In the genomic region with DNA sequence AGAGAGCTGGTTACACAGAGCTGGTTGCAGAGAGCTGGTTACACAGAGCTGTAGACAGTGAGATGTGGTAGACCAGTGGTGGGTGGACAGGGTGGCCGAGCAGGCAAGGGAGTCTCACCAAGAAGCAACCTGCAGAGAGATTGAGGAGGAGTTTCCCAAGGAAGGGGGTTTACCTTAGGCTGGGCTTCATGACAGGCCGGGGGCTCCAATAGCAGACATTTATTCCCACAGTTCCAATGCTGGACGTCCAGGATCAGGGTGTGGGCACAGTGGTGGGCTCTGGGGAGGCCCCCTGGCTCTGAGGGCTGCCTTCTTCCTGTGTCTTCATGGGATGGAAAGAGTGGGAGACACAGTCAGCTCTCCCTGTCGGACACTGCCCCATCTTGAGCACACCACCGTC, we compare ENCODE assay signal across 17 cellular contexts.
DNase-seq lines count a peak whose midpoint lies in the region; ATAC-seq, FAIRE-seq and TF ChIP-seq lines count a peak whose summit lies in the region.
"Had no signal": no experiment of that assay in that cellular context is flagged by ENCODE, and none has a peak within 500 bp of the region (broad histone marks: within the 10 kb centered on the region; RNA-seq: fewer than 3 reads in every experiment).

No MANE protein-coding gene starts in this region.

- no peaks in the 10 kb centered on the region for H3K27me3 ChIP-seq in H1 (replicated peaks in 1 of 4; ENCODE audit: control insufficient read depth in 3 of 4, extremely low read depth in 1 of 4, insufficient read depth in 3 of 4, low read length in 3 of 4)

- no peaks in the 10 kb centered on the region for H3K36me3 ChIP-seq in H1 (ENCODE audit: control insufficient read depth in 2 of 4, insufficient read depth in 4 of 4, low read length in 3 of 4)

- no peak overlapping the region for H3K56ac ChIP-seq in H1 (replicated peaks; ENCODE audit: insufficient read length, low read depth, low read length)

- CTCF ChIA-PET in H1 (lab: Charles Lee; ENCODE audit: partially characterized antibody), result no interaction called here
- CTCF ChIA-PET in activated CD4-positive, alpha-beta memory T cell treated with anti-CD3 and anti-CD28 coated beads for 36 hours (lab: Charles Lee), result no interaction called here

- no peak overlapping the region for H2BK5ac ChIP-seq in H1 (ENCODE audit: low read depth, low read length)

- H3K9me3 Mint-ChIP-seq in central memory CD8-positive, alpha-beta T cell, result no peaks in the 10 kb centered on the region
- H3K9me3 Mint-ChIP-seq in activated CD4-positive, alpha-beta memory T cell treated with anti-CD3 and anti-CD28 coated beads for 36 hours, result no peaks in the 10 kb centered on the region

- H3K4me1 ChIP-seq in H1 (replicated peaks in 1 of 4; ENCODE audit: control insufficient read depth in 3 of 4, insufficient read depth in 4 of 4, low read length in 3 of 4), result peaks cover 0 to 4% (median 0%) of the 10 kb centered on the region in 4 experiments; a peak in 1 of 7 replicates

- TF ChIP-seq CTCF in H1 (IDR thresholded peaks at IDR 0.05; ENCODE audit: control extremely low read depth in 1 of 3, insufficient read depth in 1 of 3, low read depth in 1 of 3, low read length in 3 of 3), result no peak

- no peaks in the 10 kb centered on the region for H3K23me2 ChIP-seq in H1 (ENCODE audit: low read depth, low read length)

- no peak overlapping the region for H3K14ac ChIP-seq in H1 (ENCODE audit: insufficient read length)

- WGBS in H1 (ENCODE audit: extremely low coverage in 1 of 2, insufficient coverage in 1 of 2, insufficient read length in 1 of 2, insufficient replicate concordance in 2 of 2, low coverage in 1 of 2, low lambda C conversion rate in 2 of 2, missing lambda C conversion rate in 1 of 2), 2 experiments, result 90% methylated on average over 5 of the region's 5 CpGs; no CpG with 5 or more reads in 1 of the 2 experiments

- no peak for TF ChIP-seq EP300 in H1 (IDR thresholded peaks at IDR 0.05; ENCODE audit: borderline replicate concordance in 1 of 2, low read depth in 2 of 2, low read length in 2 of 2)

- H4K91ac ChIP-seq in H1 (replicated peaks; ENCODE audit: insufficient read length, low read length), result no peak overlapping the region

- H3K79me1 ChIP-seq in H1 (ENCODE audit: low read depth, low read length), result no peaks in the 10 kb centered on the region

- no peaks in the 10 kb centered on the region for H3K79me2 ChIP-seq in H1 (ENCODE audit: control insufficient read depth in 1 of 2, insufficient read depth in 2 of 2, low read length in 2 of 2)

- peak overlapping the region; percentile 9 for H3K27ac Mint-ChIP-seq in central memory CD8-positive, alpha-beta T cell (ENCODE audit: low read depth)
- H3K27ac Mint-ChIP-seq in activated CD4-positive, alpha-beta memory T cell treated with anti-CD3 and anti-CD28 coated beads for 36 hours, result no peak overlapping the region
- H3K27ac Mint-ChIP-seq: CD4-positive, alpha-beta memory T cell had no signal

- no peak overlapping the region for H3K4ac ChIP-seq in H1 (replicated peaks; ENCODE audit: insufficient read length, low read depth, low read length)

- H2AFZ ChIP-seq in H1 (ENCODE audit: low read length), result no peak overlapping the region

- intact Hi-C loops in posterior vena cava (cut with DNase I), result no loop called here
- intact Hi-C loops in activated CD4-positive, alpha-beta memory T cell treated with anti-CD3 and anti-CD28 coated beads for 36 hours (cut with micrococcal nuclease), result no loop called here

- H3K4me2 ChIP-seq in H1 (ENCODE audit: insufficient read depth in 1 of 2, low read depth in 2 of 2, low read length in 2 of 2), result no peak overlapping the region

- no peak overlapping the region for H2BK120ac ChIP-seq in H1 (replicated peaks; ENCODE audit: low read depth, low read length)

- POLR2A ChIA-PET in H1 (lab: Charles Lee; ENCODE audit: partially characterized antibody), result no interaction called here
- POLR2A ChIA-PET in activated CD4-positive, alpha-beta memory T cell treated with anti-CD3 and anti-CD28 coated beads for 36 hours (lab: Charles Lee), result no interaction called here

- H4K5ac ChIP-seq in H1 (ENCODE audit: insufficient read length, low read depth, low read length), result no peak overlapping the region

- no peak overlapping the region for H3K23ac ChIP-seq in H1 (ENCODE audit: insufficient read length)

- H4K20me1 ChIP-seq in H1 (replicated peaks in 1 of 2; ENCODE audit: control insufficient read depth in 1 of 2, insufficient read depth in 2 of 2, low read length in 2 of 2), result no peaks in the 10 kb centered on the region

- H2BK20ac ChIP-seq in H1 (ENCODE audit: low read length), result no peak overlapping the region

- H3K4me1 Mint-ChIP-seq in central memory CD8-positive, alpha-beta T cell, result no peaks in the 10 kb centered on the region
- H3K4me1 Mint-ChIP-seq in activated CD4-positive, alpha-beta memory T cell treated with anti-CD3 and anti-CD28 coated beads for 36 hours (ENCODE audit: low read depth), result no peaks in the 10 kb centered on the region
- H3K4me1 Mint-ChIP-seq: CD4-positive, alpha-beta memory T cell had no signal

- H3K4me3 ChIP-seq in H1 (ENCODE audit: extremely low read depth in 1 of 4, insufficient read depth in 2 of 4, low read depth in 3 of 4, low read length in 4 of 4), result no peak overlapping the region

- no peak overlapping the region for H3K27ac ChIP-seq in H1 (ENCODE audit: low read depth, low read length)

- H3K27me3 Mint-ChIP-seq in central memory CD8-positive, alpha-beta T cell, result peaks cover 17% of the 10 kb centered on the region
- peaks cover 4% of the 10 kb centered on the region for H3K27me3 Mint-ChIP-seq in activated CD4-positive, alpha-beta memory T cell treated with anti-CD3 and anti-CD28 coated beads for 36 hours

- TF ChIP-seq RAD21 in H1 (IDR thresholded peaks at IDR 0.05 in 1 of 2, conservative IDR thresholded peaks at IDR 0.05 in 1 of 2; ENCODE audit: low read depth in 2 of 2, low read length in 2 of 2), result no peak

- ATAC-seq in central memory CD8-positive, alpha-beta T cell (replicated peaks; ENCODE audit: extremely low read depth, poor library complexity, severe bottlenecking), result no peak

- H2BK15ac ChIP-seq in H1 (ENCODE audit: low read length), result no peak overlapping the region

- no peak overlapping the region for H4K8ac ChIP-seq in H1 (ENCODE audit: extremely low read depth, insufficient read depth, low read length)

- no peak for DNase-seq in central memory CD8-positive, alpha-beta T cell (ENCODE audit: low spot score in 2 of 2)
- DNase-seq in H1 (ENCODE audit: low read depth in 1 of 2, low spot score in 2 of 2), result no peak
- DNase-seq in posterior vena cava (ENCODE audit: low spot score), result peak; percentile 51
- no peak for DNase-seq in NCI-H2171 treated with DMSO at 0.1 percent for 48 hours (lab: John Stamatoyannopoulos, UW)
- DNase-seq in HuH-7 (ENCODE audit: low spot score), result no peak
- DNase-seq in activated CD4-positive, alpha-beta memory T cell treated with anti-CD3 and anti-CD28 coated beads for 36 hours, result no peak
- DNase-seq: C1 segment of cervical spinal cord; Calu3; CD4-positive, alpha-beta memory T cell; COR-L47; DMS53; DMS79 treated with DMSO at 0.1 percent for 48 hours; GF-D8; GOT3; HCEC 1CT had no signal

- TF ChIP-seq POLR2A in H1 (IDR thresholded peaks at IDR 0.05; ENCODE audit: control extremely low read depth in 1 of 2, low read depth in 2 of 2, low read length in 2 of 2), result no peak

- no peak overlapping the region for H2BK12ac ChIP-seq in H1 (ENCODE audit: low read depth, low read length)

- no peak overlapping the region for H3K9ac ChIP-seq in H1 (replicated peaks in 1 of 4; ENCODE audit: extremely low read depth in 1 of 4, low read depth in 3 of 4, low read length in 3 of 4)

- no peak overlapping the region for H3K4me3 Mint-ChIP-seq in central memory CD8-positive, alpha-beta T cell
- H3K4me3 Mint-ChIP-seq in activated CD4-positive, alpha-beta memory T cell treated with anti-CD3 and anti-CD28 coated beads for 36 hours, result no peak overlapping the region
- H3K4me3 Mint-ChIP-seq: CD4-positive, alpha-beta memory T cell had no signal

- no peak for FAIRE-seq in H1 (lab: Jason Lieb, UNC)
- FAIRE-seq: GM12891, GM18507 had no signal

- no peaks in the 10 kb centered on the region for H3K36me3 Mint-ChIP-seq in central memory CD8-positive, alpha-beta T cell (ENCODE audit: insufficient read depth)
- H3K36me3 Mint-ChIP-seq in activated CD4-positive, alpha-beta memory T cell treated with anti-CD3 and anti-CD28 coated beads for 36 hours, result no peaks in the 10 kb centered on the region
- H3K36me3 Mint-ChIP-seq: CD4-positive, alpha-beta memory T cell had no signal

- H3K9me3 ChIP-seq in H1 (ENCODE audit: insufficient read depth in 2 of 2, low read depth in 1 of 2, low read length in 1 of 2), result no peaks in the 10 kb centered on the region; a peak in 1 of 4 replicates

- 0 out of 2 replicates have a peak overlapping the region, but pooled peaks have one; percentile 15 for H2AK5ac ChIP-seq in H1 (ENCODE audit: low read depth, low read length)

- H3K18ac ChIP-seq in H1 (ENCODE audit: extremely low read depth, low read length), result no peak overlapping the region

TF ChIP-seq in H1, 55 proteins besides CTCF, POLR2A, EP300 and RAD21 (continues in another document):
- TF ChIP-seq RBBP5 (IDR thresholded peaks at IDR 0.05; ENCODE audit: borderline replicate concordance, low read depth, low read length) (no peak), SP1 (IDR thresholded peaks at IDR 0.05; ENCODE audit: low read depth, low read length) (no peak), TAF1 (IDR thresholded peaks at IDR 0.05; ENCODE audit: low read depth, low read length) (no peak), POU5F1 (IDR thresholded peaks at IDR 0.05; ENCODE audit: low read depth, low read length) (no peak), SAP30 (IDR thresholded peaks at IDR 0.05; ENCODE audit: insufficient read depth, insufficient replicate concordance, low read length) (no peak), PHF8 (conservative IDR thresholded peaks at IDR 0.05; ENCODE audit: low read depth, low read length) (no peak), NRF1 (IDR thresholded peaks at IDR 0.05; ENCODE audit: low read depth, low read length) (no peak)
- TF ChIP-seq, protein P1, sequence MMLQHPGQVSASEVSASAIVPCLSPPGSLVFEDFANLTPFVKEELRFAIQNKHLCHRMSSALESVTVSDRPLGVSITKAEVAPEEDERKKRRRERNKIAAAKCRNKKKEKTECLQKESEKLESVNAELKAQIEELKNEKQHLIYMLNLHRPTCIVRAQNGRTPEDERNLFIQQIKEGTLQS (IDR thresholded peaks at IDR 0.05; ENCODE audit: insufficient read depth, low read depth, low read length), result no peak
- TF ChIP-seq, protein P2, sequence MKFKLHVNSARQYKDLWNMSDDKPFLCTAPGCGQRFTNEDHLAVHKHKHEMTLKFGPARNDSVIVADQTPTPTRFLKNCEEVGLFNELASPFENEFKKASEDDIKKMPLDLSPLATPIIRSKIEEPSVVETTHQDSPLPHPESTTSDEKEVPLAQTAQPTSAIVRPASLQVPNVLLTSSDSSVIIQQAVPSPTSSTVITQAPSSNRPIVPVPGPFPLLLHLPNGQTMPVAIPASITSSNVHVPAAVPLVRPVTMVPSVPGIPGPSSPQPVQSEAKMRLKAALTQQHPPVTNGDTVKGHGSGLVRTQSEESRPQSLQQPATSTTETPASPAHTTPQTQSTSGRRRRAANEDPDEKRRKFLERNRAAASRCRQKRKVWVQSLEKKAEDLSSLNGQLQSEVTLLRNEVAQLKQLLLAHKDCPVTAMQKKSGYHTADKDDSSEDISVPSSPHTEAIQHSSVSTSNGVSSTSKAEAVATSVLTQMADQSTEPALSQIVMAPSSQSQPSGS (IDR thresholded peaks at IDR 0.05; ENCODE audit: low read length), result no peak
